18 cellular contexts compared by ENCODE assay signal in the genomic region with DNA sequence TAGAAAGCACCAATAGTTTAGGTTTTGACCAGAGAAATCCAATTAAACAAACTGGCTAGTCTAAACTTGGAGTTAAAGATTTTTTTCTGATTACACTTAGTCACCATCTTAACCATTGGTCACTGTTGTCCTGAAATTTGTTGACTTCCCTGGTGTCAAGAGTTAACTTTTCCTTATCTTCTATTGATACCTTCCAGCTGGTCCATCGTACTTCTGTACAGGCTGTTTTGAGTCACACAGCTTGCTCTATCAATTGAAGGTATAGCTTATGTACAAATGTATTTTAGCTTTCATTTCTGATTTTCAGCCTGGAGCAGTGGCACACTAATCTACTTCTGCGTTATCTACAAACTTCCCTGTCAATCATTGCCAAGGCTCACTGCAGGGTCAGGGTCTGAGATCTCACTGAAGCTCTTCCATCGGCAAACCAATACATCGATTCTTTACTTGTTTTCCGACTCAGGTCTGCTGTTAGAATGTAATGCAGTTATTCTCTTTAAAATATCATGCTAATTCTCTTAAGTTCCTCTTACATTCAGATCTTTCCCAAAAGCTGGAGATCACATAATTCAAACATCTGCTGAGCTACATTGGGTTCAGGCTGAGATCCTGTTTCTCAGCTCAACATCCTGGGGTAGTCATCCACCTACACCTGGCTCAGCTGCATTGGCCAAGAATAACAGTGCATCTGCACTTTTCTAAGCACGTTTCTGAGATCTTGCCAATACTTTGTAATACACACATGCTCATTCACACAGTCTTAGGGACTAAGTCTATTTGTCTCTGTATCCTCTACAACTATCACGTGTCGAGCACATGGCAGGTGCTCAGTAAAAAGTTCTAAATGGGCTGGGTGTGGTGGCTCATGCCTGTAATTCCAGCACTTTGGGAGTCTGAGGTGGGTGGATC.
"Had no signal": no experiment of that assay in that cellular context is flagged by ENCODE, and none has a peak within 500 bp of the region (broad histone marks: within the 10 kb centered on the region; RNA-seq: fewer than 3 reads in every experiment).

No MANE protein-coding gene starts in this region.

- H3K9ac ChIP-seq: parathyroid adenoma had no signal

- ATAC-seq: activated CD4-positive, alpha-beta T cell treated with anti-CD3 and anti-CD28 coated beads for 36 hours; activated CD8-positive, alpha-beta memory T cell treated with anti-CD3 and anti-CD28 coated beads, Interleukin-2, amount 10 ng/mL, durations not matched to agents 7 days and 5 days; lower lobe of right lung; stimulated activated naive CD8-positive, alpha-beta T cell treated with anti-CD3 and anti-CD28 coated beads, Interleukin-15, Interleukin-2, amounts not matched to agents 100 U/mL and 50 U/mL, for 24 hours had no signal

- H3K4me1 ChIP-seq: esophagus muscularis mucosa, lower lobe of right lung, parathyroid adenoma, suprapubic skin, upper lobe of left lung had no signal

- H3K27ac ChIP-seq: cardiac muscle cell, dorsolateral prefrontal cortex, esophagus muscularis mucosa, lower lobe of right lung, parathyroid adenoma, suprapubic skin, upper lobe of left lung had no signal

- H3K4me3 Mint-ChIP-seq: activated CD4-positive, alpha-beta memory T cell treated with anti-CD3 and anti-CD28 coated beads for 36 hours; activated CD4-positive, alpha-beta T cell treated with anti-CD3 and anti-CD28 coated beads for 36 hours; activated CD8-positive, alpha-beta memory T cell treated with anti-CD3 and anti-CD28 coated beads, Interleukin-2, amount 10 ng/mL, durations not matched to agents 7 days and 5 days; activated T-cell treated with anti-CD3 and anti-CD28 coated beads, Interleukin-2, amount 50 U/mL, for 24 hours; naive B cell had no signal

- H3K4me3 ChIP-seq: cardiac muscle cell, dorsolateral prefrontal cortex, esophagus muscularis mucosa, lower lobe of right lung, suprapubic skin, upper lobe of left lung had no signal

- H3K4me1 Mint-ChIP-seq: activated CD8-positive, alpha-beta memory T cell treated with anti-CD3 and anti-CD28 coated beads, Interleukin-2, amount 10 ng/mL, durations not matched to agents 7 days and 5 days; naive B cell had no signal

- H3K27ac Mint-ChIP-seq: activated CD4-positive, alpha-beta memory T cell treated with anti-CD3 and anti-CD28 coated beads for 36 hours; activated CD4-positive, alpha-beta T cell treated with anti-CD3 and anti-CD28 coated beads for 36 hours; activated CD8-positive, alpha-beta memory T cell treated with anti-CD3 and anti-CD28 coated beads, Interleukin-2, amount 10 ng/mL, durations not matched to agents 7 days and 5 days; activated T-cell treated with anti-CD3 and anti-CD28 coated beads, Interleukin-2, amount 50 U/mL, for 24 hours; naive B cell had no signal

- H3K27me3 ChIP-seq: cardiac muscle cell, dorsolateral prefrontal cortex, esophagus muscularis mucosa, suprapubic skin, upper lobe of left lung had no signal

- H3K9me3 ChIP-seq: esophagus muscularis mucosa, lower lobe of right lung, suprapubic skin, upper lobe of left lung had no signal

- H3K27me3 Mint-ChIP-seq: activated CD4-positive, alpha-beta memory T cell treated with anti-CD3 and anti-CD28 coated beads for 36 hours; activated CD4-positive, alpha-beta T cell treated with anti-CD3 and anti-CD28 coated beads for 36 hours; activated T-cell treated with anti-CD3 and anti-CD28 coated beads, Interleukin-2, amount 50 U/mL, for 24 hours had no signal

- H3K9me3 Mint-ChIP-seq: activated CD4-positive, alpha-beta memory T cell treated with anti-CD3 and anti-CD28 coated beads for 36 hours; activated T-cell treated with anti-CD3 and anti-CD28 coated beads, Interleukin-2, amount 50 U/mL, for 24 hours; naive B cell had no signal

- DNase-seq: activated CD4-positive, alpha-beta memory T cell treated with anti-CD3 and anti-CD28 coated beads for 36 hours; activated CD4-positive, alpha-beta T cell treated with anti-CD3 and anti-CD28 coated beads for 36 hours; activated CD8-positive, alpha-beta memory T cell treated with anti-CD3 and anti-CD28 coated beads, Interleukin-2, amount 10 ng/mL, durations not matched to agents 7 days and 5 days; activated naive CD4-positive, alpha-beta T cell treated with anti-CD3 and anti-CD28 coated beads, Interleukin-2, amount 50 U/mL, for 16 hours; activated T-cell treated with anti-CD3 and anti-CD28 coated beads, Interleukin-2, amount 50 U/mL, for 24 hours; dorsolateral prefrontal cortex; hippocampal formation; kidney; lower lobe of right lung; midbrain; naive B cell; stimulated activated CD4-positive, alpha-beta T cell treated with anti-CD3 and anti-CD28 coated beads, Interleukin-4, amount 100 ng/mL, for 24 hours; stimulated activated naive CD8-positive, alpha-beta T cell treated with anti-CD3 and anti-CD28 coated beads, Interleukin-15, Interleukin-2, amounts not matched to agents 100 U/mL and 50 U/mL, for 24 hours; upper lobe of left lung had no signal
